ENCODE assay signal across 23 cellular contexts in genomic region chr22:20887375-20887774, GRCh38. TPM values are rescaled to one million over a fixed set of nuclear protein-coding genes. Genes with fewer than 3 reads are reported as not detected.
DNase-seq lines count a peak whose midpoint lies in the region; ATAC-seq and TF ChIP-seq lines count a peak whose summit lies in the region.
"Had no signal": no experiment of that assay in that cellular context is flagged by ENCODE, and none has a peak within 500 bp of the region (broad histone marks: within the 10 kb centered on the region; RNA-seq: fewer than 3 reads in every experiment).

No MANE protein-coding gene starts in this region.

- H2BK15ac ChIP-seq in IMR-90 (ENCODE audit: low read depth, low read length) = no peak overlapping the region

- H3K9me3 Mint-ChIP-seq in brain = no peaks in the 10 kb centered on the region
- no peaks in the 10 kb centered on the region for H3K9me3 Mint-ChIP-seq in activated naive CD4-positive, alpha-beta T cell treated with anti-CD3 and anti-CD28 coated beads for 36 hours
- H3K9me3 Mint-ChIP-seq: activated CD8-positive, alpha-beta T cell treated with anti-CD3 and anti-CD28 coated beads for 36 hours; effector memory CD8-positive, alpha-beta T cell; H9 had no signal

- no peaks in the 10 kb centered on the region for H3K9me3 ChIP-seq in BE2C
- H3K9me3 ChIP-seq in IMR-90 (ENCODE audit: control insufficient read depth, insufficient read depth, low read length) = no peaks in the 10 kb centered on the region
- no peaks in the 10 kb centered on the region for H3K9me3 ChIP-seq in sigmoid colon
- H3K9me3 ChIP-seq: colonic mucosa, gastroesophageal sphincter, neutrophil had no signal

- CTCF ChIA-PET in IMR-90 (lab: Yijun Ruan, JAX) = no interaction called here
- CTCF ChIA-PET in activated naive CD4-positive, alpha-beta T cell treated with anti-CD3 and anti-CD28 coated beads for 36 hours (lab: Charles Lee) = no interaction called here

- POLR2A ChIA-PET in IMR-90 (lab: Charles Lee; ENCODE audit: unreplicated experiment) = no interaction called here

- H3K27me3 ChIP-seq in BE2C = no peaks in the 10 kb centered on the region
- no peaks in the 10 kb centered on the region for H3K27me3 ChIP-seq in IMR-90 (ENCODE audit: control insufficient read depth, insufficient read depth, low read length)
- H3K27me3 ChIP-seq in sigmoid colon = no peaks in the 10 kb centered on the region
- H3K27me3 ChIP-seq: colonic mucosa, gastroesophageal sphincter, neutrophil had no signal

- H3K56ac ChIP-seq in IMR-90 (ENCODE audit: extremely low read depth, insufficient read depth, low read length) = no peak overlapping the region

- H4K20me1 ChIP-seq in IMR-90 (ENCODE audit: insufficient read depth, low read length) = peaks cover 8% of the 10 kb centered on the region

- no peak overlapping the region for H3K14ac ChIP-seq in IMR-90 (replicated peaks; ENCODE audit: low read depth, low read length)

- H3K79me1 ChIP-seq in IMR-90 (ENCODE audit: low read depth in 1 of 2, low read length in 2 of 2) = no peaks in the 10 kb centered on the region

- TF ChIP-seq EP300 in sigmoid colon (IDR thresholded peaks at IDR 0.05) = no peak

- 88% methylated on average over 1 of the region's 5 CpGs; no CpG with 5 or more reads in 1 of the 2 experiments for WGBS in IMR-90 (ENCODE audit: extremely low coverage in 2 of 2, insufficient read length in 1 of 2), 2 experiments
- 87 to 90% methylated on average over 5 of the region's 5 CpGs for WGBS in sigmoid colon, 2 donors

- H4K5ac ChIP-seq in IMR-90 (ENCODE audit: low read depth, low read length) = no peak overlapping the region

- H3K27ac ChIP-seq in IMR-90 (ENCODE audit: insufficient read depth, low read length) (no peak overlapping the region), sigmoid colon (no peak overlapping the region)
- H3K27ac ChIP-seq: colonic mucosa, gastroesophageal sphincter, neutrophil had no signal

- no peak overlapping the region for H2BK5ac ChIP-seq in IMR-90 (ENCODE audit: low read depth, low read length, poor library complexity, severe bottlenecking)

- DNase-seq in BE2C (peak; percentile 80), IMR-90 (peak; percentile 49), left kidney (ENCODE audit: low read depth, low spot score) (peak; percentile 27), sigmoid colon (no peak), NCI-H1694 treated with DMSO at 0.1 percent for 48 hours (lab: John Stamatoyannopoulos, UW) (no peak)
- no peak for DNase-seq in activated naive CD4-positive, alpha-beta T cell treated with anti-CD3 and anti-CD28 coated beads for 36 hours
- DNase-seq: activated CD4-positive, CD25-positive, alpha-beta regulatory T cell; activated CD8-positive, alpha-beta T cell treated with anti-CD3 and anti-CD28 coated beads for 36 hours; activated gamma-delta T cell; Calu3; colonic mucosa; effector memory CD8-positive, alpha-beta T cell; EL; H9; Karpas-422; MV-4-11; NCI-H187 treated with DMSO at 0.1 percent for 48 hours; NCI-H524 treated with DMSO at 0.1 percent for 48 hours; RPMI8226; T-helper 9 cell had no signal

- no peak for TF ChIP-seq POLR2A in IMR-90 (IDR thresholded peaks at IDR 0.05; ENCODE audit: low read depth, low read length)
- TF ChIP-seq POLR2A in sigmoid colon (IDR thresholded peaks at IDR 0.05) = no peak

- no peak overlapping the region for H2AFZ ChIP-seq in IMR-90 (replicated peaks; ENCODE audit: low read length, poor library complexity)

- no peak overlapping the region for H3K9ac ChIP-seq in IMR-90 (ENCODE audit: low read depth, low read length)

- H3K4me2 ChIP-seq in IMR-90 (ENCODE audit: low read depth, low read length) = no peak overlapping the region

- TF ChIP-seq CTCF in BE2C (IDR thresholded peaks at IDR 0.05; ENCODE audit: low read depth, low read length) = no peak
- no peak for TF ChIP-seq CTCF in IMR-90 (conservative IDR thresholded peaks at IDR 0.05; ENCODE audit: low read depth, low read length)
- no peak for TF ChIP-seq CTCF in brain (conservative IDR thresholded peaks at IDR 0.05)
- no peak for TF ChIP-seq CTCF in sigmoid colon (IDR thresholded peaks at IDR 0.05)

- BruUV-seq in IMR-90 (replicated peaks; lab: Mats Ljungman, UMichigan) = no TSS peak

- H3K4me3 Mint-ChIP-seq in brain = no peak overlapping the region
- H3K4me3 Mint-ChIP-seq in activated naive CD4-positive, alpha-beta T cell treated with anti-CD3 and anti-CD28 coated beads for 36 hours = no peak overlapping the region
- H3K4me3 Mint-ChIP-seq: activated CD8-positive, alpha-beta T cell treated with anti-CD3 and anti-CD28 coated beads for 36 hours; effector memory CD8-positive, alpha-beta T cell; H9 had no signal

- intact Hi-C loops in IMR-90 (cut with micrococcal nuclease) (loop anchor here (10.0 kb wide), 1 partner anchor 67 kb away; no protein-coding TSS in a partner anchor), sigmoid colon (cut with DNase I) (loop anchor here (5.0 to 10.0 kb wide), 2 partner anchors 35 to 117 kb away; partner anchors contain the start of gene THAP7)
- intact Hi-C loops in activated naive CD4-positive, alpha-beta T cell treated with anti-CD3 and anti-CD28 coated beads for 36 hours (cut with micrococcal nuclease) = no loop called here

- dilution Hi-C loops in IMR-90 (cut with HindIII; ENCODE audit: low sequenced_read_pairs, unreplicated experiment) = no loop called here

- H2AK5ac ChIP-seq in IMR-90 (ENCODE audit: low read depth, low read length) = no peak overlapping the region

- TF ChIP-seq RAD21 in IMR-90 (IDR thresholded peaks at IDR 0.05; ENCODE audit: low read length) = no peak

- H3K4me1 Mint-ChIP-seq in brain = peaks cover 7% of the 10 kb centered on the region
- H3K4me1 Mint-ChIP-seq in activated naive CD4-positive, alpha-beta T cell treated with anti-CD3 and anti-CD28 coated beads for 36 hours (ENCODE audit: low read depth) = no peaks in the 10 kb centered on the region

- H2BK20ac ChIP-seq in IMR-90 (ENCODE audit: low read depth, low read length) = no peak overlapping the region

- peaks cover 48% of the 10 kb centered on the region for H3K36me3 Mint-ChIP-seq in brain
- peaks cover 23% of the 10 kb centered on the region for H3K36me3 Mint-ChIP-seq in activated naive CD4-positive, alpha-beta T cell treated with anti-CD3 and anti-CD28 coated beads for 36 hours (ENCODE audit: low read depth)

- no peak overlapping the region for H3K23ac ChIP-seq in IMR-90 (ENCODE audit: low read depth, low read length)

- H3K9me1 ChIP-seq in IMR-90 (ENCODE audit: insufficient read depth, low read length) = no peaks in the 10 kb centered on the region

- no peak overlapping the region for H3K18ac ChIP-seq in IMR-90 (ENCODE audit: low read depth, low read length)

- no peaks in the 10 kb centered on the region for H3K27me3 Mint-ChIP-seq in brain
- no peaks in the 10 kb centered on the region for H3K27me3 Mint-ChIP-seq in activated naive CD4-positive, alpha-beta T cell treated with anti-CD3 and anti-CD28 coated beads for 36 hours (ENCODE audit: low read depth)
- H3K27me3 Mint-ChIP-seq: activated CD8-positive, alpha-beta T cell treated with anti-CD3 and anti-CD28 coated beads for 36 hours; effector memory CD8-positive, alpha-beta T cell had no signal

- in situ Hi-C loops in IMR-90 (cut with MboI; ENCODE audit: low sequenced_read_pairs) = no loop called here

- no peak for ATAC-seq in IMR-90 (ENCODE audit: low read depth)
- ATAC-seq: activated CD8-positive, alpha-beta T cell treated with anti-CD3 and anti-CD28 coated beads for 36 hours; effector memory CD8-positive, alpha-beta T cell; gastroesophageal sphincter had no signal

- peaks cover 5% of the 10 kb centered on the region; the same call in 1 of the 2 replicates for H3K36me3 ChIP-seq in BE2C
- H3K36me3 ChIP-seq in IMR-90 (ENCODE audit: control insufficient read depth, insufficient read depth, low read length) = peaks cover 29% of the 10 kb centered on the region
- H3K36me3 ChIP-seq in sigmoid colon = peaks cover 9 to 63% (median 27%) of the 10 kb centered on the region in 4 donors
- H3K36me3 ChIP-seq: colonic mucosa had no signal

- H3K4me1 ChIP-seq in BE2C (peaks cover 25% of the 10 kb centered on the region), IMR-90 (ENCODE audit: control insufficient read depth, insufficient read depth, low read length) (peaks cover 5% of the 10 kb centered on the region), sigmoid colon (peaks cover 0 to 7% (median 4%) of the 10 kb centered on the region in 4 donors)

- H3K4ac ChIP-seq in IMR-90 (ENCODE audit: low read depth, low read length) = no peak overlapping the region

- H2AK9ac ChIP-seq in IMR-90 (replicated peaks; ENCODE audit: low read depth, low read length, poor library complexity) = no peak overlapping the region

- H4K91ac ChIP-seq in IMR-90 (ENCODE audit: insufficient read depth, low read depth, low read length) = no peak overlapping the region

- peak overlapping the region; percentile 23 to 72 (median 60) for H3K27ac Mint-ChIP-seq in brain
- H3K27ac Mint-ChIP-seq in activated naive CD4-positive, alpha-beta T cell treated with anti-CD3 and anti-CD28 coated beads for 36 hours = no peak overlapping the region
- H3K27ac Mint-ChIP-seq: activated CD8-positive, alpha-beta T cell treated with anti-CD3 and anti-CD28 coated beads for 36 hours; effector memory CD8-positive, alpha-beta T cell had no signal

- H4K8ac ChIP-seq in IMR-90 (ENCODE audit: low read depth in 2 of 2, low read length in 2 of 2) = no peak overlapping the region

- H2BK120ac ChIP-seq in IMR-90 (ENCODE audit: low read depth, low read length) = no peak overlapping the region

- H3K4me3 ChIP-seq in BE2C (ENCODE audit: low read depth, low read length) = no peak overlapping the region
- H3K4me3 ChIP-seq in IMR-90 (ENCODE audit: insufficient read depth, low read depth, low read length) = no peak overlapping the region
- no peak overlapping the region for H3K4me3 ChIP-seq in sigmoid colon
- H3K4me3 ChIP-seq: colonic mucosa, gastroesophageal sphincter had no signal

RNA-seq across cellular contexts. Expression of gene SNAP29, which starts 28.6 kb away (rescaled TPM):
- 26.5 TPM for polyA plus RNA-seq in BE2C (2012; ENCODE audit: insufficient read depth, insufficient read length, low read depth)
- 10.6 and 12.5 TPM in 2 replicates for total RNA-seq in IMR-90 (2012; rRNA removed)
- 29.5 and 30.0 TPM in 2 replicates for polyA plus RNA-seq in IMR-90 (2012; rRNA removed)
- 11.1 and 11.3 TPM in 2 replicates for polyA plus RNA-seq in IMR-90 (2012; cell fraction: cytosol; rRNA removed)
- 3.2 and 13.2 TPM in 2 replicates for polyA plus RNA-seq in IMR-90 (2012; cell fraction: nucleus; rRNA removed; ENCODE audit: low replicate concordance)
- 31.9 TPM for polyA plus RNA-seq in brain (ENCODE audit: insufficient read depth, low read depth, low replicate concordance)
- total RNA-seq in sigmoid colon = 10 to 100 TPM; 20.0 to 25.5 (median 22.8) TPM
- polyA plus RNA-seq in sigmoid colon = 10 to 100 TPM; 16.2 to 24.0 (median 20.2) TPM
- total RNA-seq in activated naive CD4-positive, alpha-beta T cell treated with anti-CD3 and anti-CD28 coated beads for 36 hours = 10 to 100 TPM; 22.1 to 24.2 TPM

RNA-seq across cellular contexts. Expression of gene PI4KA, which starts 28.8 kb away (rescaled TPM):
- polyA plus RNA-seq in BE2C (2012; ENCODE audit: insufficient read depth, insufficient read length, low read depth) = 155 TPM
- 16.8 and 18.6 TPM in 2 replicates for total RNA-seq in IMR-90 (2012; rRNA removed)
- 35.5 and 39.3 TPM in 2 replicates for polyA plus RNA-seq in IMR-90 (2012; rRNA removed)
- polyA plus RNA-seq in IMR-90 (2012; cell fraction: cytosol; rRNA removed) = 20.8 and 29.0 TPM in 2 replicates
- 65.8 and 113 TPM in 2 replicates for polyA plus RNA-seq in IMR-90 (2012; cell fraction: nucleus; rRNA removed; ENCODE audit: low replicate concordance)
- 133 TPM for polyA plus RNA-seq in brain (ENCODE audit: insufficient read depth, low read depth, low replicate concordance)
- total RNA-seq in sigmoid colon = 100 to 1,000 TPM in 1 of 4 donors, 10 to 100 TPM in 3; 63.5 to 137 (median 75.0) TPM
- polyA plus RNA-seq in sigmoid colon = 10 to 100 TPM; 26.1 to 53.7 (median 26.4) TPM
- total RNA-seq in activated naive CD4-positive, alpha-beta T cell treated with anti-CD3 and anti-CD28 coated beads for 36 hours = 10 to 100 TPM; 55.0 to 63.7 TPM

RNA-seq across cellular contexts. Expression of gene CRKL, which starts 29.8 kb away (rescaled TPM):
- 51.2 TPM for polyA plus RNA-seq in BE2C (2012; ENCODE audit: insufficient read depth, insufficient read length, low read depth)
- total RNA-seq in IMR-90 (2012; rRNA removed) (35.5 and 35.8 TPM in 2 replicates), sigmoid colon (10 to 100 TPM; 35.6 to 37.1 (median 36.4) TPM)
- polyA plus RNA-seq in IMR-90 (2012; rRNA removed) (18.7 and 20.6 TPM in 2 replicates), brain (ENCODE audit: insufficient read depth, low read depth, low replicate concordance) (39.0 TPM), sigmoid colon (10 to 100 TPM; 16.8 to 25.0 (median 21.3) TPM)
- polyA plus RNA-seq in IMR-90 (2012; cell fraction: cytosol; rRNA removed) = 10.2 and 12.1 TPM in 2 replicates
- polyA plus RNA-seq in IMR-90 (2012; cell fraction: nucleus; rRNA removed; ENCODE audit: low replicate concordance) = 8.6 and 11.6 TPM in 2 replicates
- 10 to 100 TPM; 60.5 to 62.2 TPM for total RNA-seq in activated naive CD4-positive, alpha-beta T cell treated with anti-CD3 and anti-CD28 coated beads for 36 hours

Comparison
In these comparisons a context has a peak if more than half of its experiments do, and no peak if none do; other contexts are left out.
1. DNase-seq: peak in BE2C (single experiment), IMR-90 (single experiment) and left kidney (single experiment); none in sigmoid colon (single experiment), activated naive CD4-positive, alpha-beta T cell treated with anti-CD3 and anti-CD28 coated beads for 36 hours (single experiment) and NCI-H1694 treated with DMSO at 0.1 percent for 48 hours (single experiment).